ENCODE assay signal across 8 cellular contexts in genomic region chr20:47205577-47206123, GRCh38.
A peak's percentile ranks its signal among the peaks of the same experiment; 100 is the strongest.
DNase-seq lines count a peak whose midpoint lies in the region; ATAC-seq and TF ChIP-seq lines count a peak whose summit lies in the region.

No MANE protein-coding gene starts in this region.

- peak; percentile 51 for TF ChIP-seq CTCF in progenitor cell of endocrine pancreas (IDR thresholded peaks at IDR 0.05; ENCODE audit: unreplicated experiment)

- no peak overlapping the region for H3K4me3 Mint-ChIP-seq in activated CD8-positive, alpha-beta T cell treated with anti-CD3 and anti-CD28 coated beads, Interleukin-2, amount 10 ng/mL, durations not matched to agents 7 days and 5 days
- H3K4me3 Mint-ChIP-seq in progenitor cell of endocrine pancreas (ENCODE audit: low read depth) = no peak overlapping the region

- H4K20me1 ChIP-seq in BLaER1 treated with 17β-estradiol and CSF1 and Interleukin-3, amounts not matched to agents 10 nM and 100 nM = peaks cover 0 to 49% (median 5%) of the 10 kb centered on the region in 11 experiments; a peak in 9 of 22 replicates

- H3K4me3 ChIP-seq in BLaER1 treated with 17β-estradiol and CSF1 and Interleukin-3, amounts not matched to agents 10 nM and 100 nM = no peak overlapping the region

- POLR2A ChIA-PET in activated CD8-positive, alpha-beta T cell treated with anti-CD3 and anti-CD28 coated beads, Interleukin-2, amount 10 ng/mL, durations not matched to agents 7 days and 5 days (lab: Charles Lee) = no interaction called here

- peak overlapping the region in 9 of 11 experiments; percentile 28 to 88 (median 84); a peak in 17 of 22 replicates for H3K27ac ChIP-seq in BLaER1 treated with 17β-estradiol and CSF1 and Interleukin-3, amounts not matched to agents 10 nM and 100 nM

- H3K9me3 Mint-ChIP-seq in activated CD8-positive, alpha-beta T cell treated with anti-CD3 and anti-CD28 coated beads, Interleukin-2, amount 10 ng/mL, durations not matched to agents 7 days and 5 days (ENCODE audit: insufficient read depth) = no peaks in the 10 kb centered on the region
- no peaks in the 10 kb centered on the region for H3K9me3 Mint-ChIP-seq in progenitor cell of endocrine pancreas (ENCODE audit: low read depth)

- H3K9me3 ChIP-seq in BLaER1 treated with 17β-estradiol and CSF1 and Interleukin-3, amounts not matched to agents 10 nM and 100 nM (replicated peaks in 1 of 11) = peaks cover 0 to 26% (median 9%) of the 10 kb centered on the region in 11 experiments; a peak in 10 of 22 replicates

- CTCF ChIA-PET in activated CD8-positive, alpha-beta T cell treated with anti-CD3 and anti-CD28 coated beads, Interleukin-2, amount 10 ng/mL, durations not matched to agents 7 days and 5 days (lab: Charles Lee) = interaction anchor here (0.7 to 11.5 kb wide), 18 partner anchors 8 to 410 kb away, joined by 3 to 146 read pairs (median 4); no protein-coding TSS in a partner anchor

- H3K4me1 ChIP-seq in BLaER1 treated with 17β-estradiol and CSF1 and Interleukin-3, amounts not matched to agents 10 nM and 100 nM = peaks cover 21 to 82% (median 76%) of the 10 kb centered on the region in 10 experiments

- peaks cover 27 to 31% (median 30%) of the 10 kb centered on the region in 11 experiments for H3K36me3 ChIP-seq in BLaER1 treated with 17β-estradiol and CSF1 and Interleukin-3, amounts not matched to agents 10 nM and 100 nM

- peaks cover 12% of the 10 kb centered on the region for H3K36me3 Mint-ChIP-seq in activated CD8-positive, alpha-beta T cell treated with anti-CD3 and anti-CD28 coated beads, Interleukin-2, amount 10 ng/mL, durations not matched to agents 7 days and 5 days (ENCODE audit: low read depth)
- H3K36me3 Mint-ChIP-seq in progenitor cell of endocrine pancreas (ENCODE audit: insufficient read depth) = peaks cover 17% of the 10 kb centered on the region

- no peaks in the 10 kb centered on the region for H3K27me3 Mint-ChIP-seq in activated CD8-positive, alpha-beta T cell treated with anti-CD3 and anti-CD28 coated beads, Interleukin-2, amount 10 ng/mL, durations not matched to agents 7 days and 5 days (ENCODE audit: low read depth)
- no peaks in the 10 kb centered on the region for H3K27me3 Mint-ChIP-seq in progenitor cell of endocrine pancreas

- peak; percentile 99 for DNase-seq in NCI-H2171 treated with DMSO at 0.1 percent for 48 hours (lab: John Stamatoyannopoulos, UW)
- peak; percentile 74 for DNase-seq in activated CD8-positive, alpha-beta T cell treated with anti-CD3 and anti-CD28 coated beads, Interleukin-2, amount 10 ng/mL, durations not matched to agents 7 days and 5 days
- DNase-seq in foreskin melanocyte = peak; percentile 66
- peak; percentile 25 for DNase-seq in progenitor cell of endocrine pancreas (ENCODE audit: low spot score, unreplicated experiment)

- ATAC-seq in GM19468 (IDR thresholded peaks at IDR 0.05; ENCODE audit: extremely low read depth, unreplicated experiment) (peak; percentile 39), HG03196 (IDR thresholded peaks at IDR 0.05; ENCODE audit: unreplicated experiment) (no peak), GM21737 (IDR thresholded peaks at IDR 0.05; ENCODE audit: unreplicated experiment) (no peak)
- ATAC-seq in activated CD8-positive, alpha-beta T cell treated with anti-CD3 and anti-CD28 coated beads, Interleukin-2, amount 10 ng/mL, durations not matched to agents 7 days and 5 days = peak; percentile 68

- H3K27me3 ChIP-seq in BLaER1 treated with 17β-estradiol and CSF1 and Interleukin-3, amounts not matched to agents 10 nM and 100 nM = no peaks in the 10 kb centered on the region

- peak overlapping the region in 9 of 11 experiments; percentile 41 to 88 (median 80); a peak in 18 of 22 replicates for H3K4me2 ChIP-seq in BLaER1 treated with 17β-estradiol and CSF1 and Interleukin-3, amounts not matched to agents 10 nM and 100 nM

- H3K4me1 Mint-ChIP-seq in activated CD8-positive, alpha-beta T cell treated with anti-CD3 and anti-CD28 coated beads, Interleukin-2, amount 10 ng/mL, durations not matched to agents 7 days and 5 days (ENCODE audit: low read depth) = peaks cover 7% of the 10 kb centered on the region
- H3K4me1 Mint-ChIP-seq in progenitor cell of endocrine pancreas (ENCODE audit: low read depth) = peaks cover 6% of the 10 kb centered on the region

- peak overlapping the region; percentile 56 for H3K27ac Mint-ChIP-seq in activated CD8-positive, alpha-beta T cell treated with anti-CD3 and anti-CD28 coated beads, Interleukin-2, amount 10 ng/mL, durations not matched to agents 7 days and 5 days
- H3K27ac Mint-ChIP-seq in progenitor cell of endocrine pancreas = peak overlapping the region; percentile 70

- peak overlapping the region in 8 of 11 experiments; percentile 59 to 78 (median 69); a peak in 12 of 22 replicates for H3K9ac ChIP-seq in BLaER1 treated with 17β-estradiol and CSF1 and Interleukin-3, amounts not matched to agents 10 nM and 100 nM

Comparison
In these comparisons a context has a peak if more than half of its experiments do, and no peak if none do; other contexts are left out.
1. ATAC-seq: peak in GM19468 (single experiment) and activated CD8-positive, alpha-beta T cell treated with anti-CD3 and anti-CD28 coated beads, Interleukin-2, amount 10 ng/mL, durations not matched to agents 7 days and 5 days (single experiment); none in HG03196 (single experiment) and GM21737 (single experiment).
2. DNase-seq: peak in every context shown above with its lines; median percentile 99 in NCI-H2171 treated with DMSO at 0.1 percent for 48 hours; 74 in activated CD8-positive, alpha-beta T cell treated with anti-CD3 and anti-CD28 coated beads, Interleukin-2, amount 10 ng/mL, durations not matched to agents 7 days and 5 days; 66 in foreskin melanocyte; 25 in progenitor cell of endocrine pancreas.